ENCODE assay signal across 22 cellular contexts in genomic region chr9:134204041-134204440, GRCh38. TPM values are rescaled to one million over a fixed set of nuclear protein-coding genes. Genes with fewer than 3 reads are reported as not detected.
"Had no signal": no experiment of that assay in that cellular context is flagged by ENCODE, and none has a peak within 500 bp of the region (broad histone marks: within the 10 kb centered on the region; RNA-seq: fewer than 3 reads in every experiment).

No MANE protein-coding gene starts in this region.

- H3K27me3 ChIP-seq: ascending aorta, pancreas, vagina had no signal

- ATAC-seq: activated naive CD8-positive, alpha-beta T cell treated with anti-CD3 and anti-CD28 coated beads, Interleukin-2, amount 50 U/mL, for 24 hours; left ventricle myocardium superior; naive thymus-derived CD4-positive, alpha-beta T cell; pancreas had no signal

- H3K4me1 ChIP-seq: pancreas, tibial artery, vagina had no signal

- H3K27ac ChIP-seq: ascending aorta, neutrophil, pancreas, tibial artery, vagina had no signal

- DNase-seq: activated CD4-positive, alpha-beta T cell treated with anti-CD3 and anti-CD28 coated beads, Interleukin-2, amount 50 U/mL, for 1 hour; activated CD8-positive, alpha-beta memory T cell treated with anti-CD3 and anti-CD28 coated beads, Interleukin-2, amount 50 U/mL, for 4 hours; activated effector memory CD4-positive, alpha-beta T cell treated with Interleukin-2 at 50 U/mL for 16 hours; activated naive CD4-positive, alpha-beta T cell treated with anti-CD3 and anti-CD28 coated beads, Interleukin-2, amount 10 ng/mL, durations not matched to agents 7 days and 5 days; activated naive CD8-positive, alpha-beta T cell treated with anti-CD3 and anti-CD28 coated beads, Interleukin-2, amount 50 U/mL, for 24 hours; activated T-cell treated with anti-CD3 and anti-CD28 coated beads, Interleukin-2, amount 50 U/mL, for 48 hours; effector CD4-positive, alpha-beta T cell; left ventricle myocardium superior; mesendoderm; naive thymus-derived CD4-positive, alpha-beta T cell; stimulated activated CD4-positive, alpha-beta T cell treated with anti-CD3 and anti-CD28 coated beads, Interleukin-2, amount 100 ng/mL, for 24 hours; stimulated activated naive CD4-positive, alpha-beta T cell treated with Interleukin-2 at 50 U/mL for 16 hours; T1000; tibial artery had no signal

- H3K4me3 ChIP-seq: ascending aorta, pancreas, tibial artery, vagina had no signal

- H3K9me3 ChIP-seq: neutrophil, pancreas had no signal

- H3K36me3 ChIP-seq: ascending aorta, neutrophil, pancreas, vagina had no signal

RNA-seq across cellular contexts. Expression of gene RNU6ATAC, which starts 39.7 kb away (rescaled TPM):
- total RNA-seq: ascending aorta, frontal cortex, kidney epithelial cell, subcutaneous adipose tissue, vagina had no signal
- polyA plus RNA-seq: esophagus; naive thymus-derived CD4-positive, alpha-beta T cell; pancreas had no signal
